8 cellular contexts compared by ENCODE assay signal in genomic region chr5:96657068-96657467, GRCh38. TPM values are rescaled to one million over a fixed set of nuclear protein-coding genes. Genes with fewer than 3 reads are reported as not detected.
DNase-seq lines count a peak whose midpoint lies in the region; ATAC-seq and FAIRE-seq lines count a peak whose summit lies in the region.

No MANE protein-coding gene starts in this region.

- no peak overlapping the region for H3K14ac ChIP-seq in neuronal stem cell (ENCODE audit: low read length)

- H3K4me3 ChIP-seq in CD4-positive, CD25-positive, alpha-beta regulatory T cell (ENCODE audit: low read depth, low read length), result no peak overlapping the region
- H3K4me3 ChIP-seq in neuronal stem cell (ENCODE audit: low read length in 2 of 2), result no peak overlapping the region

- peak; percentile 51 for FAIRE-seq in colon (lab: Jason Lieb, UNC)

- H2BK5ac ChIP-seq in neuronal stem cell (ENCODE audit: low read length), result no peak overlapping the region

- no peak overlapping the region for H3K23ac ChIP-seq in neuronal stem cell (ENCODE audit: low read depth, low read length, poor library complexity)

- H3K4me2 ChIP-seq in neuronal stem cell (ENCODE audit: insufficient read depth, low read length, poor library complexity, severe bottlenecking), result no peak overlapping the region

- peak overlapping the region in 2 of 4 donors; percentile 38 to 59 for H3K4me3 Mint-ChIP-seq in CD4-positive, CD25-positive, alpha-beta regulatory T cell

- H3K4me1 ChIP-seq in CD4-positive, CD25-positive, alpha-beta regulatory T cell (ENCODE audit: control insufficient read depth, insufficient read depth, low read length, poor library complexity, severe bottlenecking), result peaks cover 30% of the 10 kb centered on the region
- peaks cover 3 to 8% of the 10 kb centered on the region in 2 donors for H3K4me1 ChIP-seq in neuronal stem cell (ENCODE audit: control insufficient read depth in 2 of 2, insufficient read depth in 1 of 2, low read depth in 1 of 2, low read length in 2 of 2)

- H3K9me3 ChIP-seq in CD4-positive, CD25-positive, alpha-beta regulatory T cell (ENCODE audit: control insufficient read depth in 2 of 2, low read length in 2 of 2), result no peaks in the 10 kb centered on the region
- H3K9me3 ChIP-seq in neuronal stem cell (replicated peaks in 1 of 2; ENCODE audit: control insufficient read depth in 2 of 2, insufficient read depth in 1 of 2, low read depth in 1 of 2, low read length in 2 of 2), result no peaks in the 10 kb centered on the region

- no peaks in the 10 kb centered on the region for H3K79me1 ChIP-seq in neuronal stem cell (ENCODE audit: low read depth, low read length)

- DNase-seq in CD4-positive, CD25-positive, alpha-beta regulatory T cell, result peak; percentile 13 to 84 (median 15)
- DNase-seq in T-helper 1 cell, result peak in 3 of 5 donors; percentile 4 to 76 (median 18)
- DNase-seq in stimulated activated CD4-positive, alpha-beta T cell treated with anti-CD3 and anti-CD28 coated beads, Interleukin-2, amount 100 ng/mL, for 48 hours, result peak; percentile 21 to 45
- no peak for DNase-seq in epidermal melanocyte (ENCODE audit: insufficient read length, low spot score)
- DNase-seq in neuronal stem cell (ENCODE audit: low spot score), result no peak

- H3K27me3 Mint-ChIP-seq in CD4-positive, CD25-positive, alpha-beta regulatory T cell, result peaks cover 34% of the 10 kb centered on the region

- no CpG with 5 or more reads among the region's 3 CpGs for WGBS in neuronal stem cell (ENCODE audit: extremely low coverage in 2 of 2, insufficient read length in 2 of 2, insufficient replicate concordance in 1 of 2), 2 donors

- H3K4me1 Mint-ChIP-seq in CD4-positive, CD25-positive, alpha-beta regulatory T cell, result peaks cover 12 to 52% (median 26%) of the 10 kb centered on the region in 4 donors

- H3K9me3 Mint-ChIP-seq in CD4-positive, CD25-positive, alpha-beta regulatory T cell, result no peaks in the 10 kb centered on the region

- no peak overlapping the region for H2AK5ac ChIP-seq in neuronal stem cell (ENCODE audit: low read depth, low read length)

- no peak overlapping the region for H3K4ac ChIP-seq in neuronal stem cell (ENCODE audit: low read length)

- H3K27ac Mint-ChIP-seq in CD4-positive, CD25-positive, alpha-beta regulatory T cell, result peak overlapping the region in 2 of 3 donors; percentile 21 to 75

- no peak overlapping the region for H4K8ac ChIP-seq in neuronal stem cell (ENCODE audit: low read depth, low read length)

- no peak overlapping the region for H3K27ac ChIP-seq in CD4-positive, CD25-positive, alpha-beta regulatory T cell (ENCODE audit: insufficient read depth, low read length, poor library complexity, severe bottlenecking)
- no peak overlapping the region for H3K27ac ChIP-seq in neuronal stem cell (replicated peaks; ENCODE audit: low read length)

- no peaks in the 10 kb centered on the region for H3K36me3 ChIP-seq in CD4-positive, CD25-positive, alpha-beta regulatory T cell (ENCODE audit: control insufficient read depth, insufficient read depth, low read length)
- H3K36me3 ChIP-seq in neuronal stem cell (replicated peaks in 1 of 2; ENCODE audit: control insufficient read depth in 2 of 2, insufficient read depth in 2 of 2, low read length in 2 of 2), result no peaks in the 10 kb centered on the region

- ATAC-seq in CD4-positive, CD25-positive, alpha-beta regulatory T cell (ENCODE audit: low read depth in 2 of 2), result peak; percentile 49 to 60
- peak; percentile 53 for ATAC-seq in GM19397 (IDR thresholded peaks at IDR 0.05; ENCODE audit: unreplicated experiment)
- peak; percentile 72 for ATAC-seq in HG03354 (IDR thresholded peaks at IDR 0.05; ENCODE audit: poor library complexity, severe bottlenecking, unreplicated experiment)

- peaks cover 11% of the 10 kb centered on the region for H3K27me3 ChIP-seq in CD4-positive, CD25-positive, alpha-beta regulatory T cell (ENCODE audit: control insufficient read depth, insufficient read depth, low read length)
- peaks cover 0 to 15% (median 6%) of the 10 kb centered on the region in 3 experiments for H3K27me3 ChIP-seq in neuronal stem cell (ENCODE audit: control insufficient read depth in 3 of 3, insufficient read depth in 3 of 3, low read depth in 1 of 3, low read length in 3 of 3)

- H2BK12ac ChIP-seq in neuronal stem cell (ENCODE audit: low read length), result no peak overlapping the region

- H2AFZ ChIP-seq in neuronal stem cell (ENCODE audit: low read length), result no peak overlapping the region

- no peaks in the 10 kb centered on the region for H3K36me3 Mint-ChIP-seq in CD4-positive, CD25-positive, alpha-beta regulatory T cell

- no peak overlapping the region for H3K9ac ChIP-seq in neuronal stem cell (ENCODE audit: low read depth, low read length, poor library complexity)

- H3K18ac ChIP-seq in neuronal stem cell (ENCODE audit: low read length), result no peak overlapping the region

- no peak overlapping the region for H2BK15ac ChIP-seq in neuronal stem cell (ENCODE audit: low read length)

- H4K91ac ChIP-seq in neuronal stem cell (ENCODE audit: low read depth, low read length, poor library complexity), result no peak overlapping the region

- no peak overlapping the region for H2BK120ac ChIP-seq in neuronal stem cell (ENCODE audit: low read depth, low read length)

RNA-seq across cellular contexts. Expression of gene CAST, which starts 5.1 kb away (rescaled TPM):
- 374 TPM for total RNA-seq in CD4-positive, CD25-positive, alpha-beta regulatory T cell
- polyA plus RNA-seq in CD4-positive, CD25-positive, alpha-beta regulatory T cell, result 10 to 100 TPM; 37.8 to 53.1 (median 47.2) TPM
- polyA plus RNA-seq in neuronal stem cell (2013, experiment 1 of 2), result 46.2 TPM
- polyA plus RNA-seq in neuronal stem cell (2013, experiment 2 of 2), result 48.1 TPM

Comparison
In these comparisons a context has a peak if more than half of its experiments do, and no peak if none do; other contexts are left out.
1. DNase-seq: peak in CD4-positive, CD25-positive, alpha-beta regulatory T cell (3 of 3), T-helper 1 cell (3 of 5) and stimulated activated CD4-positive, alpha-beta T cell treated with anti-CD3 and anti-CD28 coated beads, Interleukin-2, amount 100 ng/mL, for 48 hours (2 of 2); none in epidermal melanocyte (single experiment) and neuronal stem cell (single experiment).
2. Peak in every context shown above with its lines, with median percentiles within 50 percentile points of each other: ATAC-seq.